In genomic region chr16:21358261-21358795, GRCh38 we compare ENCODE assay signal across 1 cellular context.
TF ChIP-seq lines count a peak whose summit lies in the region.

No MANE protein-coding gene starts in this region.

TF ChIP-seq in GM12878, 131 proteins besides CTCF, POLR2A, EP300 and RAD21 (continued from another document):
- TF ChIP-seq IKZF2 (IDR thresholded peaks at IDR 0.05), result peak; percentile 95 to 97
- peak; percentile 59; the same call in 1 of the 2 replicates for TF ChIP-seq TCF12 (IDR thresholded peaks at IDR 0.05; ENCODE audit: low read depth, low read length)
- peak; percentile 90 to 98 for TF ChIP-seq BHLHE40 (IDR thresholded peaks at IDR 0.05; ENCODE audit: borderline replicate concordance in 1 of 2, low read depth in 2 of 2, low read length in 1 of 2)
- peak; percentile 82 for TF ChIP-seq SPI1 (IDR thresholded peaks at IDR 0.05; ENCODE audit: borderline replicate concordance, insufficient read depth, low read depth, low read length)
- peak; percentile 43; the same call in 1 of the 2 replicates for TF ChIP-seq IRF4 (IDR thresholded peaks at IDR 0.05; ENCODE audit: low read depth, low read length)
- peak; percentile 58; the same call in 1 of the 2 replicates for TF ChIP-seq TCF3 (IDR thresholded peaks at IDR 0.05; ENCODE audit: borderline replicate concordance, insufficient read depth, low read depth, low read length)
- TF ChIP-seq MTA2 (IDR thresholded peaks at IDR 0.05; ENCODE audit: low read depth), result peak; percentile 92
- 0 out of 2 replicates have a peak, but pooled peaks have one; percentile 34 for TF ChIP-seq SMARCA5 (IDR thresholded peaks at IDR 0.05)
- TF ChIP-seq ATF7 (IDR thresholded peaks at IDR 0.05; ENCODE audit: low read depth), result peak; percentile 77
- peak; percentile 84; the same call in 1 of the 2 replicates for TF ChIP-seq GATAD2B (conservative IDR thresholded peaks at IDR 0.05; ENCODE audit: low read depth)
- TF ChIP-seq, protein P1, sequence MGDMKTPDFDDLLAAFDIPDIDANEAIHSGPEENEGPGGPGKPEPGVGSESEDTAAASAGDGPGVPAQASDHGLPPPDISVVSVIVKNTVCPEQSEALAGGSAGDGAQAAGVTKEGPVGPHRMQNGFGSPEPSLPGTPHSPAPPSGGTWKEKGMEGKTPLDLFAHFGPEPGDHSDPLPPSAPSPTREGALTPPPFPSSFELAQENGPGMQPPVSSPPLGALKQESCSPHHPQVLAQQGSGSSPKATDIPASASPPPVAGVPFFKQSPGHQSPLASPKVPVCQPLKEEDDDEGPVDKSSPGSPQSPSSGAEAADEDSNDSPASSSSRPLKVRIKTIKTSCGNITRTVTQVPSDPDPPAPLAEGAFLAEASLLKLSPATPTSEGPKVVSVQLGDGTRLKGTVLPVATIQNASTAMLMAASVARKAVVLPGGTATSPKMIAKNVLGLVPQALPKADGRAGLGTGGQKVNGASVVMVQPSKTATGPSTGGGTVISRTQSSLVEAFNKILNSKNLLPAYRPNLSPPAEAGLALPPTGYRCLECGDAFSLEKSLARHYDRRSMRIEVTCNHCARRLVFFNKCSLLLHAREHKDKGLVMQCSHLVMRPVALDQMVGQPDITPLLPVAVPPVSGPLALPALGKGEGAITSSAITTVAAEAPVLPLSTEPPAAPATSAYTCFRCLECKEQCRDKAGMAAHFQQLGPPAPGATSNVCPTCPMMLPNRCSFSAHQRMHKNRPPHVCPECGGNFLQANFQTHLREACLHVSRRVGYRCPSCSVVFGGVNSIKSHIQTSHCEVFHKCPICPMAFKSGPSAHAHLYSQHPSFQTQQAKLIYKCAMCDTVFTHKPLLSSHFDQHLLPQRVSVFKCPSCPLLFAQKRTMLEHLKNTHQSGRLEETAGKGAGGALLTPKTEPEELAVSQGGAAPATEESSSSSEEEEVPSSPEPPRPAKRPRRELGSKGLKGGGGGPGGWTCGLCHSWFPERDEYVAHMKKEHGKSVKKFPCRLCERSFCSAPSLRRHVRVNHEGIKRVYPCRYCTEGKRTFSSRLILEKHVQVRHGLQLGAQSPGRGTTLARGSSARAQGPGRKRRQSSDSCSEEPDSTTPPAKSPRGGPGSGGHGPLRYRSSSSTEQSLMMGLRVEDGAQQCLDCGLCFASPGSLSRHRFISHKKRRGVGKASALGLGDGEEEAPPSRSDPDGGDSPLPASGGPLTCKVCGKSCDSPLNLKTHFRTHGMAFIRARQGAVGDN (IDR thresholded peaks at IDR 0.05), result 0 out of 2 replicates have a peak, but pooled peaks have one; percentile 46
- 0 out of 2 replicates have a peak, but pooled peaks have one; percentile 23 for TF ChIP-seq NFIC (IDR thresholded peaks at IDR 0.05; ENCODE audit: low read depth, low read length)
- peak; percentile 49; the same call in 1 of the 2 replicates for TF ChIP-seq RAD51 (IDR thresholded peaks at IDR 0.05)
- peak; percentile 80 for TF ChIP-seq SKIL (IDR thresholded peaks at IDR 0.05; ENCODE audit: low read depth, poor library complexity, severe bottlenecking)
- TF ChIP-seq, protein P2, sequence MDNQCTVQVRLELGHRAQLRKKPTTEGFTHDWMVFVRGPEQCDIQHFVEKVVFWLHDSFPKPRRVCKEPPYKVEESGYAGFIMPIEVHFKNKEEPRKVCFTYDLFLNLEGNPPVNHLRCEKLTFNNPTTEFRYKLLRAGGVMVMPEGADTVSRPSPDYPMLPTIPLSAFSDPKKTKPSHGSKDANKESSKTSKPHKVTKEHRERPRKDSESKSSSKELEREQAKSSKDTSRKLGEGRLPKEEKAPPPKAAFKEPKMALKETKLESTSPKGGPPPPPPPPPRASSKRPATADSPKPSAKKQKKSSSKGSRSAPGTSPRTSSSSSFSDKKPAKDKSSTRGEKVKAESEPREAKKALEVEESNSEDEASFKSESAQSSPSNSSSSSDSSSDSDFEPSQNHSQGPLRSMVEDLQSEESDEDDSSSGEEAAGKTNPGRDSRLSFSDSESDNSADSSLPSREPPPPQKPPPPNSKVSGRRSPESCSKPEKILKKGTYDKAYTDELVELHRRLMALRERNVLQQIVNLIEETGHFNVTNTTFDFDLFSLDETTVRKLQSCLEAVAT (IDR thresholded peaks at IDR 0.05), result peak; percentile 69
- 0 out of 2 replicates have a peak, but pooled peaks have one; percentile 23 for TF ChIP-seq BCL11A (IDR thresholded peaks at IDR 0.05; ENCODE audit: low read depth, low read length)
- TF ChIP-seq DPF2 (IDR thresholded peaks at IDR 0.05), result peak; percentile 92
- TF ChIP-seq MEF2B (IDR thresholded peaks at IDR 0.05; ENCODE audit: partially characterized antibody, poor library complexity, severe bottlenecking), result peak; percentile 56
- peak; percentile 50; the same call in 1 of the 2 replicates for TF ChIP-seq NKRF (conservative IDR thresholded peaks at IDR 0.05)
- TF ChIP-seq BMI1 (IDR thresholded peaks at IDR 0.05; ENCODE audit: borderline replicate concordance), result peak; percentile 66; the same call in 1 of the 2 replicates
